Comparison of ENCODE assay signal across 8 cellular contexts in the genomic region with DNA sequence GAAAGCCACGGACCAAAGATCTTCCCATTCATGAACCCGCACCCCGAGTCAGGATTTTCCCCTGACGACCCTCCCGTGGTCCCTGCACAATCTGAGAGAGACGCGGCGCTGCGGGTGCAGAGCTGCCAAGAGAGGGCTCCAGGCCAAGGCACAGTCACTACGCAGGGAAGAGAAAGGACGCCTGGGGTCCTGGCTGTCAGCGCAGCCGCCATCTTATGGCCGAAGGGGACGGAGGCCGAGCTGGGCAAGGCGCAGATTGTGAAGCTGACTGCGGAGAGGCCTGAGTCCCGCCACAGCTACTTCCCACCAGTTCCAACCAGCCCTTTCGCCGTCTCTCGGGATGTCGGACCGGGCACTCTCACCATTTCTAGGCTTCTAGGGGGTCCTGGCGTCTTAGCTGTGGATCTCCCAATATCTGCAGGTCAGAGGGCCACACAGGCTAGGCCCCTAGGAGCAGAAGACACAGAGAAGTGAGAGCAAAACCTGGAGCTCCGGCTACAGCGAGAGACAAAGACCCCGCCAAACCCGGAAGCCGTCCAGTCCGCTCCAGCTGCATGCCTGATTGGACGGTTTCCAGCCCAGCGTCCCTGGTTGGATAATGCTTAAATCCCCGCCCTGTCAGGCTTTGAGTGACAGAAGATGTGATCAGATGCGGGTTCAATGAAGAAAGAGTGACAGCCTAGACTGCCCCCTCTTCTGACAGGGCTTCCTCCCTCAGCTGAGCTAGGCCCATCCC. TPM values are rescaled to one million over a fixed set of nuclear protein-coding genes. Genes with fewer than 3 reads are reported as not detected.
A peak's percentile ranks its signal among the peaks of the same experiment; 100 is the strongest.
DNase-seq lines count a peak whose midpoint lies in the region; ATAC-seq and TF ChIP-seq lines count a peak whose summit lies in the region.

Gene ZNF100, minus strand, starts transcription at position 515 of the 736 bp plus-strand sequence. Its CDS starts 150 bp downstream, at position 365.

- DNase-seq in DMS 273 treated with DMSO at 0.1 percent for 48 hours (lab: John Stamatoyannopoulos, UW) (peak; percentile 90), HuH-7.5 (ENCODE audit: low spot score) (peak; percentile 82), OCI-M2 (lab: John Stamatoyannopoulos, UW; ENCODE audit: unreplicated experiment) (peak; percentile 59), activated T-cell treated with anti-CD3 and anti-CD28 coated beads for 4 hours (peak; percentile 78), erythroblast (lab: John Stamatoyannopoulos, UW) (peak; percentile 91 to 94), mucosa of gallbladder (ENCODE audit: low spot score) (peak; percentile 92)
- DNase-seq in stimulated activated CD8-positive, alpha-beta memory T cell treated with anti-CD3 and anti-CD28 coated beads, Interleukin-4, amount 100 ng/mL, for 24 hours (ENCODE audit: low read depth): peak; percentile 79

- TF ChIP-seq POLR2A in erythroblast (IDR thresholded peaks at IDR 0.05; ENCODE audit: low read length): peak; percentile 86

- ATAC-seq in GM21528 (IDR thresholded peaks at IDR 0.05; ENCODE audit: low FRiP score, unreplicated experiment): peak; percentile 91

RNA-seq across cellular contexts. Expression of gene ZNF100, which starts in this region (rescaled TPM):
- total RNA-seq in mucosa of gallbladder: 7.6 TPM

Comparison
In these comparisons a context has a peak if more than half of its experiments do, and no peak if none do; other contexts are left out.
1. Peak in every context shown above with its lines: DNase-seq and ATAC-seq.